2 cellular contexts compared by ENCODE assay signal in the genomic region with DNA sequence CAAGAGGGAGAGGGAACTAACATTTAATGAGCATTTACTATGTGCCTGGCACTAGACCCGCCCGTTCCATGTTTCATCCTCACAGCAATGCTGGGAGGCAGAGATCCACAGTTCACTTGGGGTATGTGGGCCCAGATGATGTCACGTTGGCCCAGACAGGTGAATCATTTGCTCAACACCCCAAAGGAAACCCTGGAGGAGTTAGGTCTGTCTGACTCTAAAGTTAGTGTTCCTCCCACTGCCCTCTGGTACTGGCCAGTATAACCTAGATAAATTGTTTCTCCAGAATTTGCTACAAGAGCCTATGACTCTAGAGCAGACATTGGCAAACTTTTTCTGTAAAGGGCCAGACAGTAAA.
TF ChIP-seq lines count a peak whose summit lies in the region.

No MANE protein-coding gene starts in this region.

TF ChIP-seq in IMR-90, 13 proteins besides CTCF, POLR2A, EP300 and RAD21:
- TF ChIP-seq MXI1 (IDR thresholded peaks at IDR 0.05; ENCODE audit: borderline replicate concordance, low read depth, low read length) (no peak), FOS (IDR thresholded peaks at IDR 0.05; ENCODE audit: low read depth, low read length) (peak; percentile 45; the same call in 1 of the 2 replicates)

TF ChIP-seq in endothelial cell of umbilical vein, 7 proteins besides CTCF, POLR2A, EP300 and RAD21:
- no peak for TF ChIP-seq MYC (IDR thresholded peaks at IDR 0.05; ENCODE audit: low read depth, low read length)
- no peak for TF ChIP-seq JUN (IDR thresholded peaks at IDR 0.05; ENCODE audit: borderline replicate concordance, insufficient read depth, insufficient read length, low read depth)
TF ChIP-seq in endothelial cell of umbilical vein: peak in this region for 0.
